12 cellular contexts compared by ENCODE assay signal in the genomic region with DNA sequence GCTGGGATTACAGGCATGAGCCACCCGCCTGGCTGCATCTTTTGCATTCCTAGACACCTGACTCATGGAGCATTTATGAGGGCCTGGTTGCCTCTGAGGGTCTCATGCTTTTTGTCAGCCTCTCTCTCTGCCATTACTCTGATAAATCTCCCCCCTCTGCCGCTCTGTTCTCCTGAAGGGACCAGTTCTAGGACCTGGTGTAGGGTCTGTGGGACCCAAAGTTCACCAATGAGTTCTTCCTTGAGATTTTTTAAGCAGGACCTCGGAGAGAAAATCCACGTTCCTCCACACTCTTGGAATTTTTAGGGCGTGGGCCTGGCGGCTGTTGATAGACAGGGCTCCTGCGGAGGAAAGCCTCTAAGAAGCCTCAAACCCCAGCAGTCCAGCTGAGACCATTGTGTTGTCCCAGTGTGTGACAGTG.
DNase-seq lines count a peak whose midpoint lies in the region; ATAC-seq lines count a peak whose summit lies in the region.
"Had no signal": no experiment of that assay in that cellular context is flagged by ENCODE, and none has a peak within 500 bp of the region (broad histone marks: within the 10 kb centered on the region; RNA-seq: fewer than 3 reads in every experiment).

No MANE protein-coding gene starts in this region.

- H3K36me3 ChIP-seq in SJSA1 = no peaks in the 10 kb centered on the region

- H3K9me3 ChIP-seq in SJSA1 (replicated peaks) = no peaks in the 10 kb centered on the region

- peak overlapping the region; percentile 65 for H3K27ac ChIP-seq in SJSA1
- H3K27ac ChIP-seq in skin epidermis = peak overlapping the region in 13 of 21 experiments; percentile 3 to 77 (median 51)
- H3K27ac ChIP-seq: C4-2B had no signal

- no peak for ATAC-seq in HG02885 (IDR thresholded peaks at IDR 0.05; ENCODE audit: poor library complexity, unreplicated experiment)
- ATAC-seq: T-cell had no signal

- H3K4me3 ChIP-seq in SJSA1 (no peak overlapping the region), skin epidermis (no peak overlapping the region)

- peaks cover 53% of the 10 kb centered on the region for H3K4me1 ChIP-seq in SJSA1 (replicated peaks)

- DNase-seq in ELF-1 (ENCODE audit: low read depth, low spot score) = peak; percentile 86
- DNase-seq in SJSA1 (ENCODE audit: low read depth in 1 of 2, low spot score in 2 of 2) = peak; percentile 44 to 58
- peak; percentile 26 for DNase-seq in kidney tubule cell (ENCODE audit: low spot score)
- DNase-seq in DMS53 treated with DMSO at 0.1 percent for 48 hours (lab: John Stamatoyannopoulos, UW; ENCODE audit: unreplicated experiment) = no peak
- DNase-seq in superior temporal gyrus (ENCODE audit: extremely low spot score) = no peak
- DNase-seq in T1000 (lab: John Stamatoyannopoulos, UW) = no peak
- DNase-seq: activated CD4-positive, alpha-beta T cell treated with anti-CD3 and anti-CD28 coated beads for 48 hours; NCI-H187; T-cell had no signal

- no peaks in the 10 kb centered on the region for H3K27me3 ChIP-seq in SJSA1 (replicated peaks)

Comparison
In these comparisons a context has a peak if more than half of its experiments do, and no peak if none do; other contexts are left out.
1. DNase-seq: peak in ELF-1 (single experiment), SJSA1 (2 of 2) and kidney tubule cell (single experiment); none in DMS53 treated with DMSO at 0.1 percent for 48 hours (single experiment), superior temporal gyrus (single experiment) and T1000 (single experiment).